In genomic region chr16:15054357-15055140, GRCh38 we compare ENCODE assay signal across 8 cellular contexts. TPM values are rescaled to one million over a fixed set of nuclear protein-coding genes. Genes with fewer than 3 reads are reported as not detected.
DNase-seq lines count a peak whose midpoint lies in the region; ATAC-seq, FAIRE-seq and TF ChIP-seq lines count a peak whose summit lies in the region.

No MANE protein-coding gene starts in this region.

- no peaks in the 10 kb centered on the region for H3K27me3 ChIP-seq in ACC112 (ENCODE audit: insufficient read depth, low read length)

- H2AFZ ChIP-seq in ACC112 (ENCODE audit: low read length, unreplicated experiment) = peak overlapping the region; percentile 88

- peak overlapping the region; percentile 97 for H3K4me3 ChIP-seq in ACC112 (ENCODE audit: low read depth, low read length)
- H3K4me3 ChIP-seq in Jurkat, Clone E6-1 (ENCODE audit: low read length) = peak overlapping the region; percentile 84
- peak overlapping the region; percentile 92 for H3K4me3 ChIP-seq in choroid plexus epithelial cell (ENCODE audit: low read depth, low read length)

- H3K4me1 ChIP-seq in ACC112 (ENCODE audit: control insufficient read depth, insufficient read depth, low read length, unreplicated experiment) = no peaks in the 10 kb centered on the region

- TF ChIP-seq CTCF in choroid plexus epithelial cell (conservative IDR thresholded peaks at IDR 0.05; ENCODE audit: low read depth, low read length) (no peak), D721Med (IDR thresholded peaks at IDR 0.05; ENCODE audit: insufficient read depth, missing control alignments) (no peak)

- ATAC-seq in HG02588 (IDR thresholded peaks at IDR 0.05; ENCODE audit: unreplicated experiment) = no peak

- DNase-seq in Jurkat, Clone E6-1 (ENCODE audit: low read depth, low spot score) = no peak
- DNase-seq in choroid plexus epithelial cell (ENCODE audit: low read depth) (no peak), myocyte (ENCODE audit: low read depth) (peak; percentile 13), NCI-H146 treated with DMSO at 0.1 percent for 48 hours (lab: John Stamatoyannopoulos, UW; ENCODE audit: unreplicated experiment) (no peak), SW 1271 (lab: John Stamatoyannopoulos, UW) (no peak), D721Med (ENCODE audit: insufficient read length, low spot score) (no peak)

- no peak overlapping the region for H3K27ac ChIP-seq in ACC112 (ENCODE audit: low read depth, low read length)

- peaks cover 8% of the 10 kb centered on the region; the same call in 1 of the 2 replicates for H3K36me3 ChIP-seq in ACC112 (ENCODE audit: insufficient read depth, low read length)

- no peak for FAIRE-seq in D721Med (lab: Jason Lieb, UNC)

- peaks cover 42% of the 10 kb centered on the region for H3K79me2 ChIP-seq in ACC112 (ENCODE audit: control insufficient read depth, insufficient read depth, low read length, unreplicated experiment)

RNA-seq across cellular contexts. Expression of gene NTAN1, which starts 1.3 kb away (rescaled TPM):
- polyA plus RNA-seq in Jurkat, Clone E6-1 (2012; ENCODE audit: insufficient read depth, insufficient read length) = 96.7 TPM
- total RNA-seq in myocyte = 56.3 and 62.0 TPM in 2 replicates
- 69.9 TPM for polyA plus RNA-seq in myocyte (2012)

RNA-seq across cellular contexts. Expression of gene RRN3, which starts 39.5 kb away (rescaled TPM):
- polyA plus RNA-seq in Jurkat, Clone E6-1 (2012; ENCODE audit: insufficient read depth, insufficient read length) = 32.4 TPM
- total RNA-seq in myocyte = 67.5 and 85.2 TPM in 2 replicates
- 29.1 TPM for polyA plus RNA-seq in myocyte (2012)
